Comparison of ENCODE assay signal across 8 cellular contexts in genomic region chr5:15501057-15501791, GRCh38. TPM values are rescaled to one million over a fixed set of nuclear protein-coding genes. Genes with fewer than 3 reads are reported as not detected.
DNase-seq lines count a peak whose midpoint lies in the region; ATAC-seq, FAIRE-seq and TF ChIP-seq lines count a peak whose summit lies in the region.

No MANE protein-coding gene starts in this region.

- H3K9ac ChIP-seq in skeletal muscle tissue (ENCODE audit: low read depth in 1 of 3, low read length in 3 of 3) = peak overlapping the region; percentile 55 to 73 (median 63)

- POLR2A ChIA-PET in HEK293 (lab: Yijun Ruan, JAX) = no interaction called here

- TF ChIP-seq CTCF in HEK293 (tag by site-specific recombination; IDR thresholded peaks at IDR 0.05) = no peak
- TF ChIP-seq CTCF in body of pancreas (IDR thresholded peaks at IDR 0.05) = no peak

- peaks cover 0 to 4% of the 10 kb centered on the region in 2 donors for H3K27me3 ChIP-seq in body of pancreas
- peaks cover 0 to 9% (median 5%) of the 10 kb centered on the region in 3 donors for H3K27me3 ChIP-seq in skeletal muscle tissue (ENCODE audit: control insufficient read depth in 3 of 3, insufficient read depth in 3 of 3, low read length in 3 of 3)
- peaks cover 0 to 6% of the 10 kb centered on the region in 2 donors for H3K27me3 ChIP-seq in small intestine (ENCODE audit: control insufficient read depth in 2 of 2, insufficient read depth in 2 of 2, low read length in 2 of 2)

- H3K27ac ChIP-seq in HEK293 (ENCODE audit: extremely low read depth, low read depth, low read length) (no peak overlapping the region), body of pancreas (peak overlapping the region in 2 of 4 donors; percentile 5 to 38), skeletal muscle tissue (ENCODE audit: low read depth, low read length) (peak overlapping the region; percentile 66), small intestine (ENCODE audit: low read depth in 1 of 2, low read length in 1 of 2) (peak overlapping the region in 1 of 2 donors; percentile 85)

- H3K27me3 Mint-ChIP-seq in activated T-cell treated with anti-CD3 and anti-CD28 coated beads, Interleukin-2, amount 50 U/mL, for 4 hours (ENCODE audit: low read depth) = peaks cover 37% of the 10 kb centered on the region

- H3K4me1 Mint-ChIP-seq in activated T-cell treated with anti-CD3 and anti-CD28 coated beads, Interleukin-2, amount 50 U/mL, for 4 hours (ENCODE audit: low read depth) = no peaks in the 10 kb centered on the region

- no peak for FAIRE-seq in small intestine (lab: Jason Lieb, UNC)

- 3 to 5% methylated on average over 16 of the region's 16 CpGs for WGBS in body of pancreas, 2 donors
- WGBS in small intestine, 3 donors = 3 to 9% (median 6%) methylated on average over 16 of the region's 16 CpGs

- H3K4me3 Mint-ChIP-seq in activated T-cell treated with anti-CD3 and anti-CD28 coated beads, Interleukin-2, amount 50 U/mL, for 4 hours = no peak overlapping the region

- H3K4me1 ChIP-seq in HEK293 (ENCODE audit: control insufficient read depth, insufficient read depth, low read length) (peaks cover 3% of the 10 kb centered on the region), body of pancreas (peaks cover 9% of the 10 kb centered on the region), skeletal muscle tissue (ENCODE audit: control insufficient read depth in 3 of 3, insufficient read depth in 3 of 3, low read length in 3 of 3) (peaks cover 5 to 9% (median 6%) of the 10 kb centered on the region in 3 donors), small intestine (ENCODE audit: control insufficient read depth in 2 of 2, insufficient read depth in 1 of 2, low read depth in 1 of 2, low read length in 1 of 2) (no peaks in the 10 kb centered on the region)

- peak; percentile 44 for ATAC-seq in body of pancreas
- ATAC-seq in stimulated activated naive CD8-positive, alpha-beta T cell treated with anti-CD3 and anti-CD28 coated beads, Interleukin-15, Interleukin-2, amounts not matched to agents 100 U/mL and 50 U/mL, for 24 hours = no peak
- no peak for ATAC-seq in HG03520 (IDR thresholded peaks at IDR 0.05; ENCODE audit: unreplicated experiment)
- no peak for ATAC-seq in activated T-cell treated with anti-CD3 and anti-CD28 coated beads, Interleukin-2, amount 50 U/mL, for 4 hours

- TF ChIP-seq POLR2A in body of pancreas (IDR thresholded peaks at IDR 0.05) = no peak

- H3K9me3 Mint-ChIP-seq in activated T-cell treated with anti-CD3 and anti-CD28 coated beads, Interleukin-2, amount 50 U/mL, for 4 hours = peaks cover 6% of the 10 kb centered on the region

- H3K36me3 ChIP-seq in HEK293 (ENCODE audit: control insufficient read depth in 2 of 2, insufficient read depth in 1 of 2, low read length in 2 of 2) (no peaks in the 10 kb centered on the region), body of pancreas (replicated peaks in 1 of 2; ENCODE audit: insufficient read depth in 1 of 2, low read depth in 2 of 2) (no peaks in the 10 kb centered on the region), skeletal muscle tissue (ENCODE audit: control insufficient read depth in 3 of 3, insufficient read depth in 3 of 3, low read length in 3 of 3) (no peaks in the 10 kb centered on the region), small intestine (ENCODE audit: control insufficient read depth in 2 of 2, insufficient read depth in 2 of 2, low read length in 2 of 2) (no peaks in the 10 kb centered on the region)

- H3K36me3 Mint-ChIP-seq in activated T-cell treated with anti-CD3 and anti-CD28 coated beads, Interleukin-2, amount 50 U/mL, for 4 hours (ENCODE audit: insufficient read depth) = no peaks in the 10 kb centered on the region

- H3K9me3 ChIP-seq in HEK293 (ENCODE audit: control insufficient read depth, insufficient read depth, low read depth, low read length) (no peaks in the 10 kb centered on the region), body of pancreas (no peaks in the 10 kb centered on the region), skeletal muscle tissue (ENCODE audit: control insufficient read depth in 3 of 3, low read length in 3 of 3) (no peaks in the 10 kb centered on the region), small intestine (ENCODE audit: control insufficient read depth, low read depth) (no peaks in the 10 kb centered on the region)

- intact Hi-C loops in body of pancreas (cut with DNase I) = no loop called here

- CTCF ChIA-PET in HEK293 (lab: Yijun Ruan, JAX) = interaction anchor here (0.7 kb wide), 1 partner anchor 12 kb away, joined by 3 read pairs; no protein-coding TSS in a partner anchor

- DNase-seq in body of pancreas (peak in 1 of 4 donors; percentile 28), iPS-NIHi7 (ENCODE audit: extremely low spot score) (peak; percentile 69), small intestine (no peak)
- no peak for DNase-seq in stimulated activated naive CD8-positive, alpha-beta T cell treated with anti-CD3 and anti-CD28 coated beads, Interleukin-15, Interleukin-2, amounts not matched to agents 100 U/mL and 50 U/mL, for 24 hours
- no peak for DNase-seq in activated T-cell treated with anti-CD3 and anti-CD28 coated beads, Interleukin-2, amount 50 U/mL, for 4 hours

- peak overlapping the region; percentile 81 for H3K4me3 ChIP-seq in HEK293 (ENCODE audit: low read depth, low read length)
- no peak overlapping the region for H3K4me3 ChIP-seq in body of pancreas
- H3K4me3 ChIP-seq in skeletal muscle tissue (ENCODE audit: low read length in 3 of 3) = peak overlapping the region; percentile 71 to 86 (median 72)
- peak overlapping the region in 1 of 2 donors; percentile 10 for H3K4me3 ChIP-seq in small intestine (ENCODE audit: low read depth in 1 of 2, low read length in 2 of 2)

TF ChIP-seq in HEK293, 187 proteins besides CTCF, POLR2A, EP300 and RAD21:
- TF ChIP-seq SETDB1 (IDR thresholded peaks at IDR 0.05; ENCODE audit: insufficient read length, low read length) (no peak), HOXC10 (CRISPR knock-in tag; IDR thresholded peaks at IDR 0.05) (no peak), ZBTB7A (tag by site-specific recombination; IDR thresholded peaks at IDR 0.05; ENCODE audit: low read depth) (no peak), MEIS1 (CRISPR knock-in tag; IDR thresholded peaks at IDR 0.05; ENCODE audit: borderline replicate concordance) (no peak), ZNF704 (tag by site-specific recombination; IDR thresholded peaks at IDR 0.05) (no peak), HOXA7 (CRISPR knock-in tag; IDR thresholded peaks at IDR 0.05; ENCODE audit: borderline replicate concordance) (no peak), ZNF621 (tag by site-specific recombination; IDR thresholded peaks at IDR 0.05) (no peak), ZNF133 (tag by site-specific recombination; IDR thresholded peaks at IDR 0.05) (no peak), ZNF132 (tag by site-specific recombination; IDR thresholded peaks at IDR 0.05; ENCODE audit: borderline replicate concordance) (no peak)
- TF ChIP-seq, protein P1, sequence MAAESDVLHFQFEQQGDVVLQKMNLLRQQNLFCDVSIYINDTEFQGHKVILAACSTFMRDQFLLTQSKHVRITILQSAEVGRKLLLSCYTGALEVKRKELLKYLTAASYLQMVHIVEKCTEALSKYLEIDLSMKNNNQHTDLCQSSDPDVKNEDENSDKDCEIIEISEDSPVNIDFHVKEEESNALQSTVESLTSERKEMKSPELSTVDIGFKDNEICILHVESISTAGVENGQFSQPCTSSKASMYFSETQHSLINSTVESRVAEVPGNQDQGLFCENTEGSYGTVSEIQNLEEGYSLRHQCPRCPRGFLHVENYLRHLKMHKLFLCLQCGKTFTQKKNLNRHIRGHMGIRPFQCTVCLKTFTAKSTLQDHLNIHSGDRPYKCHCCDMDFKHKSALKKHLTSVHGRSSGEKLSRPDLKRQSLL (tag by site-specific recombination; IDR thresholded peaks at IDR 0.05) = no peak
TF ChIP-seq in HEK293: peak in this region for 0.

RNA-seq across cellular contexts. Expression of gene FBXL7, which starts 1.2 kb away (rescaled TPM):
- total RNA-seq in body of pancreas = 1 to 10 TPM; 3.1 to 4.0 TPM
- 3.7 TPM for total RNA-seq in skeletal muscle tissue
- polyA plus RNA-seq in small intestine = 1 to 10 TPM in 2 of 3 donors, under 1 TPM in 1; 0.22 to 3.6 (median 1.9) TPM
- total RNA-seq in activated T-cell treated with anti-CD3 and anti-CD28 coated beads, Interleukin-2, amount 50 U/mL, for 4 hours = not detected

Comparison
In these comparisons a context has a peak if more than half of its experiments do, and no peak if none do; other contexts are left out.
1. H3K4me3 ChIP-seq: peak in HEK293 (single experiment) and skeletal muscle tissue (3 of 3); none in body of pancreas (0 of 2).